Comparison of ENCODE assay signal across 23 cellular contexts in genomic region chr17:5361426-5361825, GRCh38. TPM values are rescaled to one million over a fixed set of nuclear protein-coding genes. Genes with fewer than 3 reads are reported as not detected.
A peak's percentile ranks its signal among the peaks of the same experiment; 100 is the strongest.
DNase-seq lines count a peak whose midpoint lies in the region; ATAC-seq, FAIRE-seq and TF ChIP-seq lines count a peak whose summit lies in the region.
"Had no signal": no experiment of that assay in that cellular context is flagged by ENCODE, and none has a peak within 500 bp of the region (broad histone marks: within the 10 kb centered on the region; RNA-seq: fewer than 3 reads in every experiment).

No MANE protein-coding gene starts in this region.

- FAIRE-seq in GM12891 (lab: Jason Lieb, UNC) (no peak), GM12878 (lab: Jason Lieb, UNC) (no peak)

- in situ Hi-C loops in GM12878 (cut with MboI): no loop called here

- TSS peak; percentile 30 for BruUV-seq in GM12878 (replicated peaks; lab: Mats Ljungman, UMichigan)

- H2AK5ac ChIP-seq in H9 (ENCODE audit: insufficient read length, low read length): no peak overlapping the region

- H3K9me3 Mint-ChIP-seq in H9: no peaks in the 10 kb centered on the region
- H3K9me3 Mint-ChIP-seq: CD14-positive monocyte had no signal

- CTCF ChIA-PET in GM12878 (lab: Yijun Ruan, JAX): interaction anchor here (1.0 to 1.4 kb wide), 2 partner anchors 52 to 55 kb away, joined by 3 read pairs; no protein-coding TSS in a partner anchor
- CTCF ChIA-PET in SK-N-SH (lab: Yijun Ruan, JAX): no interaction called here

- DNase-seq in GM12891 (ENCODE audit: insufficient read length, low spot score) (no peak), H9 (peak; percentile 43), GM12878 (ENCODE audit: low read depth, low spot score) (no peak), heart left ventricle (no peak), GDM1 (lab: John Stamatoyannopoulos, UW) (no peak), SK-N-SH (no peak), DMS 273 treated with DMSO at 0.1 percent for 48 hours (lab: John Stamatoyannopoulos, UW) (no peak)
- DNase-seq: ACHN, BE2C, Calu3, DMS153, GOT3, KBM-7, NCI-H1105 treated with DMSO at 0.1 percent for 48 hours, NCI-H146, NCI-H1930, NCI-H510A, NCI-H69, SHP77 treated with DMSO at 0.1 percent for 48 hours had no signal

- H3K79me1 ChIP-seq in H9 (ENCODE audit: insufficient read depth, low read depth, low read length, poor library complexity, severe bottlenecking): no peaks in the 10 kb centered on the region

- intact Hi-C loops in GM12878 (cut with micrococcal nuclease; ENCODE audit: unreplicated experiment) (no loop called here), heart left ventricle (cut with DNase I) (no loop called here)

- SMC1A ChIA-PET in GM12878 (lab: Charles Lee; ENCODE audit: uncharacterized antibody, unreplicated experiment): interaction anchor here (1.5 kb wide), 1 partner anchor 78 kb away, joined by 3 read pairs; the partner anchor contains the start of gene C1QBP

- H3K79me2 ChIP-seq in H9 (ENCODE audit: insufficient read depth, low read length): no peaks in the 10 kb centered on the region
- no peaks in the 10 kb centered on the region for H3K79me2 ChIP-seq in GM12878 (ENCODE audit: control insufficient read depth, insufficient read depth, low read length)
- H3K79me2 ChIP-seq in SK-N-SH (ENCODE audit: insufficient read depth): no peaks in the 10 kb centered on the region; the same call in 1 of the 2 replicates

- H3K4me1 ChIP-seq in H9 (ENCODE audit: insufficient read depth, low read length) (peaks cover 3% of the 10 kb centered on the region; the same call in 1 of the 2 replicates), GM12878 (ENCODE audit: control insufficient read depth, insufficient read depth, low read length) (no peaks in the 10 kb centered on the region), iPS-20b (ENCODE audit: insufficient read depth, low read length) (peaks cover 16% of the 10 kb centered on the region; the same call in 1 of the 2 replicates), heart left ventricle (peaks cover 0 to 4% (median 0%) of the 10 kb centered on the region in 12 donors), SK-N-SH (ENCODE audit: control insufficient read depth in 1 of 2, insufficient read depth in 2 of 2, low read depth in 1 of 2, low read length in 1 of 2) (no peaks in the 10 kb centered on the region)
- H3K4me1 ChIP-seq: BE2C had no signal

- H4K91ac ChIP-seq in H9 (ENCODE audit: insufficient read length, low read depth, low read length): no peak overlapping the region

- H2BK5ac ChIP-seq in H9 (ENCODE audit: insufficient read length, low read length): no peak overlapping the region

- H3K27ac ChIP-seq in H9 (ENCODE audit: insufficient read length, low read depth, low read length) (no peak overlapping the region), GM12878 (ENCODE audit: control insufficient read depth, insufficient read depth) (no peak overlapping the region), iPS-20b (ENCODE audit: low read length) (no peak overlapping the region), heart left ventricle (no peak overlapping the region), SK-N-SH (ENCODE audit: low read depth in 2 of 2, low read length in 1 of 2) (no peak overlapping the region)
- H3K27ac ChIP-seq: RWPE1 had no signal

- H2BK12ac ChIP-seq in H9 (ENCODE audit: insufficient read length, low read depth, low read length): no peak overlapping the region

- no CpG with 5 or more reads among the region's 9 CpGs for WGBS in H9 (ENCODE audit: extremely low coverage, insufficient read length, low lambda C conversion rate)
- WGBS in GM12878 (ENCODE audit: insufficient coverage, insufficient replicate concordance, low lambda C conversion rate, missing lambda C conversion rate): 91% methylated on average over 9 of the region's 9 CpGs
- WGBS in heart left ventricle, 4 donors: 74 to 82% (median 74%) methylated on average over 6 to 9 of the region's 9 CpGs
- WGBS in SK-N-SH (ENCODE audit: low lambda C conversion rate): 91% methylated on average over 9 of the region's 9 CpGs

- H3F3A ChIP-seq in SK-N-SH (replicated peaks; ENCODE audit: insufficient read depth): no peaks in the 10 kb centered on the region

- no peak overlapping the region for H3K9ac ChIP-seq in H9 (ENCODE audit: extremely low read depth, insufficient read length, low read length)
- H3K9ac ChIP-seq in GM12878 (ENCODE audit: control insufficient read depth, insufficient read depth, low read length): no peak overlapping the region
- 0 out of 2 replicates have a peak overlapping the region, but pooled peaks have one; percentile 18 for H3K9ac ChIP-seq in iPS-20b (ENCODE audit: low read depth, low read length)
- H3K9ac ChIP-seq in SK-N-SH: no peak overlapping the region

- no peaks in the 10 kb centered on the region for H3K23me2 ChIP-seq in H9 (ENCODE audit: insufficient read length, low read depth, low read length, poor library complexity, severe bottlenecking)

- H3K9me2 ChIP-seq in SK-N-SH: no peaks in the 10 kb centered on the region

- no peaks in the 10 kb centered on the region for H3K27me3 Mint-ChIP-seq in H9 (ENCODE audit: low read depth)

- H3K4me3 Mint-ChIP-seq in H9: no peak overlapping the region
- H3K4me3 Mint-ChIP-seq: CD14-positive monocyte had no signal

- no peak overlapping the region for H4K5ac ChIP-seq in H9 (ENCODE audit: insufficient read length, low read depth, low read length)

- H3K4ac ChIP-seq in H9 (ENCODE audit: low read depth, low read length): no peak overlapping the region

- H3K36me3 ChIP-seq in GM12878 (ENCODE audit: control insufficient read depth in 2 of 2, insufficient read depth in 2 of 2, low read length in 1 of 2) (peaks cover 5 to 29% of the 10 kb centered on the region in 2 experiments), iPS-20b (ENCODE audit: insufficient read depth, low read depth, low read length) (peaks cover 80% of the 10 kb centered on the region), heart left ventricle (peaks cover 0 to 99% (median 92%) of the 10 kb centered on the region in 9 donors), SK-N-SH (replicated peaks in 1 of 2; ENCODE audit: control insufficient read depth in 1 of 2, insufficient read depth in 2 of 2, low read length in 1 of 2) (peaks cover 32 to 34% of the 10 kb centered on the region in 2 experiments)
- H3K36me3 ChIP-seq: BE2C had no signal

- H3K14ac ChIP-seq in H9 (ENCODE audit: insufficient read depth, low read length): no peak overlapping the region

- no peaks in the 10 kb centered on the region for H4K20me1 ChIP-seq in H9 (ENCODE audit: control insufficient read depth, insufficient read depth, insufficient read length)
- no peaks in the 10 kb centered on the region for H4K20me1 ChIP-seq in GM12878 (ENCODE audit: control insufficient read depth, insufficient read depth)
- no peaks in the 10 kb centered on the region for H4K20me1 ChIP-seq in SK-N-SH (ENCODE audit: insufficient read depth)

- no peak overlapping the region for H3K18ac ChIP-seq in H9 (ENCODE audit: insufficient read length, low read depth, low read length)

- no peak overlapping the region for H2BK120ac ChIP-seq in H9 (ENCODE audit: low read depth, low read length, poor library complexity, severe bottlenecking)

- H3K4me2 ChIP-seq in H9 (ENCODE audit: insufficient read depth, insufficient read length, low read length) (no peak overlapping the region), GM12878 (ENCODE audit: control insufficient read depth, insufficient read depth) (no peak overlapping the region), SK-N-SH (no peak overlapping the region)

- no peak overlapping the region for H3K56ac ChIP-seq in H9 (ENCODE audit: insufficient read length, low read depth, low read length)

- no peak overlapping the region for H2BK20ac ChIP-seq in H9 (ENCODE audit: low read depth, low read length, poor library complexity, severe bottlenecking)

- RAD21 ChIA-PET in GM12878 (lab: Charles Lee; ENCODE audit: unreplicated experiment): no interaction called here

- H3T11ph ChIP-seq in H9 (ENCODE audit: low read length): no peak overlapping the region

- no peak overlapping the region for H4K8ac ChIP-seq in H9 (replicated peaks; ENCODE audit: insufficient read length, low read depth, low read length)

- ATAC-seq in GM12878 (no peak), heart left ventricle (no peak)
- ATAC-seq: Panc1 had no signal

- POLR2A ChIA-PET in GM12878 (lab: Charles Lee): no interaction called here
- POLR2A ChIA-PET in SK-N-SH (lab: Yijun Ruan, JAX): no interaction called here

- H3K9me3 ChIP-seq in H9 (ENCODE audit: control insufficient read depth, low read depth, low read length): no peaks in the 10 kb centered on the region
- H3K9me3 ChIP-seq in GM12878 (replicated peaks; ENCODE audit: control insufficient read depth, insufficient read depth, low read length): no peaks in the 10 kb centered on the region
- H3K9me3 ChIP-seq in iPS-20b (ENCODE audit: insufficient read depth, low read depth, low read length): no peaks in the 10 kb centered on the region
- no peaks in the 10 kb centered on the region for H3K9me3 ChIP-seq in heart left ventricle
- no peaks in the 10 kb centered on the region for H3K9me3 ChIP-seq in SK-N-SH
- H3K9me3 ChIP-seq: BE2C had no signal

- H3K27me3 ChIP-seq in H9 (ENCODE audit: insufficient read depth, low read length): no peaks in the 10 kb centered on the region
- no peaks in the 10 kb centered on the region for H3K27me3 ChIP-seq in GM12878 (replicated peaks in 1 of 2; ENCODE audit: control insufficient read depth in 2 of 2, insufficient read depth in 2 of 2, low read length in 1 of 2)
- no peaks in the 10 kb centered on the region for H3K27me3 ChIP-seq in iPS-20b (ENCODE audit: insufficient read depth, low read length)
- no peaks in the 10 kb centered on the region for H3K27me3 ChIP-seq in heart left ventricle
- no peaks in the 10 kb centered on the region for H3K27me3 ChIP-seq in SK-N-SH (ENCODE audit: insufficient read depth)
- H3K27me3 ChIP-seq: BE2C had no signal

- H3K4me3 ChIP-seq in GM12878: no peak overlapping the region
- H3K4me3 ChIP-seq in iPS-20b (ENCODE audit: low read length): no peak overlapping the region
- no peak overlapping the region for H3K4me3 ChIP-seq in heart left ventricle
- no peak overlapping the region for H3K4me3 ChIP-seq in SK-N-SH (ENCODE audit: low read depth in 2 of 2, low read length in 1 of 2)

- TF ChIP-seq POLR2A in GM12891 (IDR thresholded peaks at IDR 0.05; ENCODE audit: low read depth, low read length) (0 out of 2 replicates have a peak, but pooled peaks have one; percentile 21), GM12878 (IDR thresholded peaks at IDR 0.05; ENCODE audit: low read depth, low read length) (no peak), heart left ventricle (IDR thresholded peaks at IDR 0.05) (no peak)

- H2AFZ ChIP-seq in H9 (ENCODE audit: low read length) (no peak overlapping the region), GM12878 (ENCODE audit: control insufficient read depth, low read depth, low read length) (no peak overlapping the region), SK-N-SH (ENCODE audit: low read depth) (no peak overlapping the region)

- H3K4me1 Mint-ChIP-seq in H9: peaks cover 24 to 31% of the 10 kb centered on the region in 2 experiments
- H3K4me1 Mint-ChIP-seq: CD14-positive monocyte had no signal

- H3K27ac Mint-ChIP-seq in H9: peak overlapping the region; percentile 8 to 92 (median 52); a peak in 5 of 7 replicates
- H3K27ac Mint-ChIP-seq: CD14-positive monocyte had no signal

- H2BK15ac ChIP-seq in H9 (ENCODE audit: low read depth, low read length): no peak overlapping the region

- TF ChIP-seq EP300 in GM12878 (IDR thresholded peaks at IDR 0.05; ENCODE audit: borderline replicate concordance in 1 of 2, control insufficient read depth in 1 of 2, low read depth in 2 of 2, low read length in 2 of 2) (no peak), SK-N-SH (IDR thresholded peaks at IDR 0.05; ENCODE audit: borderline replicate concordance in 1 of 2, low read depth in 1 of 2, low read length in 1 of 2) (no peak)

- H3K36me3 Mint-ChIP-seq in H9 (ENCODE audit: insufficient read depth in 1 of 3, low read depth in 3 of 3): peaks cover 15 to 57% (median 33%) of the 10 kb centered on the region in 3 experiments; a peak in 6 of 7 replicates

- TF ChIP-seq CTCF in H9 (conservative IDR thresholded peaks at IDR 0.05): peak; percentile 28; the same call in 1 of the 3 replicates
- TF ChIP-seq CTCF in GM12878 (IDR thresholded peaks at IDR 0.05 in 2 of 3, conservative IDR thresholded peaks at IDR 0.05 in 1 of 3; ENCODE audit: control insufficient read depth in 2 of 3, extremely low read depth in 1 of 3, insufficient read depth in 1 of 3, low read depth in 3 of 3, low read length in 3 of 3): no peak
- no peak for TF ChIP-seq CTCF in heart left ventricle (IDR thresholded peaks at IDR 0.05)
- no peak for TF ChIP-seq CTCF in SK-N-SH (IDR thresholded peaks at IDR 0.05)

- no peak overlapping the region for H3K23ac ChIP-seq in H9 (ENCODE audit: insufficient read length, low read depth, low read length)

- no peak for TF ChIP-seq RAD21 in GM12878 (IDR thresholded peaks at IDR 0.05; ENCODE audit: insufficient read depth, low read depth, low read length)
- no peak for TF ChIP-seq RAD21 in SK-N-SH (IDR thresholded peaks at IDR 0.05; ENCODE audit: low read length)

RNA-seq across cellular contexts. Expression of gene NUP88, which starts 58.0 kb away (rescaled TPM):
- polyA plus RNA-seq in GM12891 (2012; ENCODE audit: low read depth, missing spikeins): 111 TPM
- total RNA-seq in H9 (2021) (96.5 and 98.2 TPM in 2 replicates), GM12878 (2014; rRNA removed) (188 and 189 TPM in 2 replicates), GM12878 (2014; rRNA removed; fragmentation: Illumina TruSeq; extraction: Trizol) (232 and 233 TPM in 2 replicates), GM12878 (2021) (109 and 125 TPM in 2 replicates), heart left ventricle (10 to 100 TPM; 27.5 to 51.8 (median 35.9) TPM)
- 270 and 280 TPM in 2 replicates for total RNA-seq in GM12878 (2013; cell fraction: nucleolus; rRNA removed)
- 35.8 TPM for polyA plus RNA-seq in GM12878 (2011; ENCODE audit: low read depth)
- polyA plus RNA-seq in GM12878 (2011; rRNA removed) (200 and 238 TPM in 2 replicates), GM12878 (2014; fragmentation: Illumina TruSeq; extraction: Trizol) (244 and 280 TPM in 2 replicates), GM12878 (2014; fragmentation: Nextera tagmentation; extraction: Ambion mirVana) (100 to 1,000 TPM; 110 to 137 TPM), GM12878 (2014; rRNA removed) (153 and 173 TPM in 2 replicates), GM12878 (2016; fragmentation: Nextera tagmentation; extraction: Ambion mirVana) (100 to 1,000 TPM; 188 to 208 TPM), heart left ventricle (10 to 100 TPM; 58.0 to 69.6 TPM), SK-N-SH (2012; rRNA removed) (54.1 and 62.4 TPM in 2 replicates)
- 145 and 161 TPM in 2 replicates for polyA plus RNA-seq in GM12878 (2011; cell fraction: cytosol; rRNA removed)
- 127 and 139 TPM in 2 replicates for polyA plus RNA-seq in GM12878 (2011; cell fraction: nucleus; rRNA removed)
- 80.8 and 110 TPM in 2 replicates for polyA plus RNA-seq in GM12878 (2012)
- 258 and 329 TPM in 2 replicates for polyA minus RNA-seq in GM12878 (2011; rRNA and poly(A)+ RNA removed)
- 66.0 and 82.0 TPM in 2 replicates for polyA minus RNA-seq in GM12878 (2011; cell fraction: cytosol; rRNA and poly(A)+ RNA removed)
- 93.5 and 119 TPM in 2 replicates for polyA minus RNA-seq in GM12878 (2011; cell fraction: nucleus; rRNA and poly(A)+ RNA removed)
- polyA plus RNA-seq in SK-N-SH (2012; cell fraction: cytosol; rRNA removed): 54.8 and 59.8 TPM in 2 replicates
- polyA plus RNA-seq in SK-N-SH (2012; cell fraction: nucleus; rRNA removed): 45.2 and 62.2 TPM in 2 replicates

RNA-seq across cellular contexts. Expression of gene RPAIN, which starts 58.6 kb away (rescaled TPM):
- 43.3 TPM for polyA plus RNA-seq in GM12891 (2012; ENCODE audit: low read depth, missing spikeins)
- total RNA-seq in H9 (2021) (78.9 and 81.9 TPM in 2 replicates), GM12878 (2014; rRNA removed) (68.6 and 70.4 TPM in 2 replicates), GM12878 (2014; rRNA removed; fragmentation: Illumina TruSeq; extraction: Trizol) (74.6 and 76.3 TPM in 2 replicates), GM12878 (2021) (44.6 and 45.8 TPM in 2 replicates), heart left ventricle (10 to 100 TPM; 23.5 to 46.2 (median 29.0) TPM)
- 166 and 189 TPM in 2 replicates for total RNA-seq in GM12878 (2013; cell fraction: nucleolus; rRNA removed)
- 32.9 TPM for polyA plus RNA-seq in GM12878 (2011; ENCODE audit: low read depth)
- polyA plus RNA-seq in GM12878 (2011; rRNA removed) (69.5 and 69.8 TPM in 2 replicates), GM12878 (2014; fragmentation: Illumina TruSeq; extraction: Trizol) (50.2 and 53.3 TPM in 2 replicates), GM12878 (2014; fragmentation: Nextera tagmentation; extraction: Ambion mirVana) (100 to 1,000 TPM; 101 to 109 TPM), GM12878 (2014; rRNA removed) (50.6 and 56.4 TPM in 2 replicates), GM12878 (2016; fragmentation: Nextera tagmentation; extraction: Ambion mirVana) (10 to 100 TPM; 71.5 to 74.8 TPM), heart left ventricle (10 to 100 TPM; 40.4 to 41.7 TPM), SK-N-SH (2012; rRNA removed) (75.5 and 89.6 TPM in 2 replicates)
- 45.4 and 50.3 TPM in 2 replicates for polyA plus RNA-seq in GM12878 (2011; cell fraction: cytosol; rRNA removed)
- polyA plus RNA-seq in GM12878 (2011; cell fraction: nucleus; rRNA removed): 60.8 and 64.9 TPM in 2 replicates
- polyA plus RNA-seq in GM12878 (2012): 35.3 and 37.0 TPM in 2 replicates
- 39.9 and 44.4 TPM in 2 replicates for polyA minus RNA-seq in GM12878 (2011; rRNA and poly(A)+ RNA removed)
- 15.9 and 16.4 TPM in 2 replicates for polyA minus RNA-seq in GM12878 (2011; cell fraction: cytosol; rRNA and poly(A)+ RNA removed)
- 35.1 and 43.3 TPM in 2 replicates for polyA minus RNA-seq in GM12878 (2011; cell fraction: nucleus; rRNA and poly(A)+ RNA removed)
- 96.7 and 106 TPM in 2 replicates for polyA plus RNA-seq in SK-N-SH (2012; cell fraction: cytosol; rRNA removed)
- 58.4 and 108 TPM in 2 replicates for polyA plus RNA-seq in SK-N-SH (2012; cell fraction: nucleus; rRNA removed)
